ENCODE assay signal across 10 cellular contexts in the genomic region with DNA sequence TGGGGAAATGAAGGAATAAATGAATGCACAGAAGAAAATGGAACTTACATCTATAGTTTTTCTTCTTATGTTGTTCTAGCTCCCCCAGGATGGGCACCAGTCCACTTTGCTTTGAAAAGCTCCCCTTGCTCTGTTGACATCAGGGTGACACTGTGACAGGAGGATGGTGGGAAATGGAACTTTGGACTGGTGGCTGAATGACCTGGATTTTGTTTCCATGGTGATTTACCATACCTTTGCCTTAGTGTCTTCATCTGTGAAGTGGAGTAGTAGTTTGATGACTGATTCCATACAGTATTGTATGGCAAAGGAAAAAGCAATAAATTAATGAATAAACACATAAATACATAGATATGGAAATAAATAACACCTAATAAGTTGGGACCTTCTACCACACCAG.
"Had no signal": no experiment of that assay in that cellular context is flagged by ENCODE, and none has a peak within 500 bp of the region (broad histone marks: within the 10 kb centered on the region; RNA-seq: fewer than 3 reads in every experiment).

No MANE protein-coding gene starts in this region.

- H3K9me3 ChIP-seq: HAP-1 had no signal

- DNase-seq: GM23248, GOT3, H7, HFFc6, Karpas-422, KBM-7 had no signal

- H3K4me2 ChIP-seq: KMS-11 had no signal

- H3K4me3 ChIP-seq: GM23248, HAP-1 had no signal

- FAIRE-seq: HTR-8/SVneo had no signal

- H3K27ac ChIP-seq: GM23248, KMS-11 had no signal

- H3K4me1 ChIP-seq: HAP-1 had no signal

- H3K36me3 ChIP-seq: HAP-1 had no signal

- H3K9ac ChIP-seq: GM23248, KMS-11 had no signal

- H2AFZ ChIP-seq: GM23248 had no signal

- ATAC-seq: HCT116 had no signal
